In genomic region chr13:28356506-28357064, GRCh38 we compare ENCODE assay signal across 17 cellular contexts.
DNase-seq lines count a peak whose midpoint lies in the region; ATAC-seq and TF ChIP-seq lines count a peak whose summit lies in the region.
"Had no signal": no experiment of that assay in that cellular context is flagged by ENCODE, and none has a peak within 500 bp of the region (broad histone marks: within the 10 kb centered on the region; RNA-seq: fewer than 3 reads in every experiment).

No MANE protein-coding gene starts in this region.

- H3K4me1 ChIP-seq in DND-41 (ENCODE audit: insufficient read depth, low read length): peaks cover 16% of the 10 kb centered on the region
- H3K4me1 ChIP-seq in HUES6 (ENCODE audit: control insufficient read depth, insufficient read depth, low read length): peaks cover 32% of the 10 kb centered on the region

- H3K9me3 ChIP-seq in DND-41 (ENCODE audit: insufficient read depth, low read length, severe bottlenecking): no peaks in the 10 kb centered on the region
- H3K9me3 ChIP-seq in HUES6 (ENCODE audit: control insufficient read depth, insufficient read depth, low read depth, low read length): no peaks in the 10 kb centered on the region
- H3K9me3 ChIP-seq: sigmoid colon, stomach had no signal

- H3K9ac ChIP-seq in DND-41 (ENCODE audit: low read depth, low read length): no peak overlapping the region
- no peak overlapping the region for H3K9ac ChIP-seq in HUES6 (ENCODE audit: low read length)

- no peaks in the 10 kb centered on the region for H3K79me2 ChIP-seq in DND-41 (ENCODE audit: insufficient read depth, low read length)

- H3K27me3 Mint-ChIP-seq in activated naive CD8-positive, alpha-beta T cell treated with anti-CD3 and anti-CD28 coated beads, Interleukin-2, amount 10 ng/mL, durations not matched to agents 7 days and 5 days: no peaks in the 10 kb centered on the region
- H3K27me3 Mint-ChIP-seq in mesothelial cell of epicardium (ENCODE audit: low read depth): no peaks in the 10 kb centered on the region
- H3K27me3 Mint-ChIP-seq: activated naive CD4-positive, alpha-beta T cell treated with anti-CD3 and anti-CD28 coated beads, Interleukin-2, amount 50 U/mL, for 24 hours; naive thymus-derived CD8-positive, alpha-beta T cell had no signal

- H2AFZ ChIP-seq in DND-41 (ENCODE audit: low read depth, low read length): peak overlapping the region; percentile 69; the same call in 1 of the 2 replicates

- no peaks in the 10 kb centered on the region for H4K20me1 ChIP-seq in DND-41 (ENCODE audit: insufficient read depth, low read length)

- no peaks in the 10 kb centered on the region for H3K36me3 ChIP-seq in DND-41 (ENCODE audit: insufficient read depth, low read length)
- H3K36me3 ChIP-seq in HUES6 (ENCODE audit: control insufficient read depth, insufficient read depth, low read length): no peaks in the 10 kb centered on the region
- H3K36me3 ChIP-seq: sigmoid colon, stomach had no signal

- peak overlapping the region; percentile 93 for H3K27ac Mint-ChIP-seq in activated naive CD8-positive, alpha-beta T cell treated with anti-CD3 and anti-CD28 coated beads, Interleukin-2, amount 10 ng/mL, durations not matched to agents 7 days and 5 days
- peak overlapping the region; percentile 96 for H3K27ac Mint-ChIP-seq in mesothelial cell of epicardium

- CTCF ChIA-PET in GM10248 (lab: Yijun Ruan, JAX): no interaction called here

- H3K4me3 ChIP-seq in DND-41 (ENCODE audit: low read depth in 1 of 2, low read length in 2 of 2) (no peak overlapping the region), HUES6 (ENCODE audit: low read depth, low read length) (no peak overlapping the region)
- H3K4me3 ChIP-seq: sigmoid colon, stomach had no signal

- POLR2A ChIA-PET in activated naive CD8-positive, alpha-beta T cell treated with anti-CD3 and anti-CD28 coated beads, Interleukin-2, amount 10 ng/mL, durations not matched to agents 7 days and 5 days (lab: Charles Lee): interaction anchor here (1.4 kb wide), 1 partner anchor 303 kb away, joined by 3 read pairs; no protein-coding TSS in a partner anchor
- POLR2A ChIA-PET in GM10248 (lab: Yijun Ruan, JAX): no interaction called here

- peaks cover 46% of the 10 kb centered on the region for H3K4me1 Mint-ChIP-seq in activated naive CD8-positive, alpha-beta T cell treated with anti-CD3 and anti-CD28 coated beads, Interleukin-2, amount 10 ng/mL, durations not matched to agents 7 days and 5 days
- peaks cover 24% of the 10 kb centered on the region for H3K4me1 Mint-ChIP-seq in mesothelial cell of epicardium

- H3K4me3 Mint-ChIP-seq in activated naive CD8-positive, alpha-beta T cell treated with anti-CD3 and anti-CD28 coated beads, Interleukin-2, amount 10 ng/mL, durations not matched to agents 7 days and 5 days: peak overlapping the region; percentile 81
- no peak overlapping the region for H3K4me3 Mint-ChIP-seq in mesothelial cell of epicardium
- H3K4me3 Mint-ChIP-seq: activated naive CD4-positive, alpha-beta T cell treated with anti-CD3 and anti-CD28 coated beads, Interleukin-2, amount 50 U/mL, for 24 hours had no signal

- no peak for ATAC-seq in DND-41 (ENCODE audit: insufficient read depth, low read depth)
- ATAC-seq in activated naive CD8-positive, alpha-beta T cell treated with anti-CD3 and anti-CD28 coated beads, Interleukin-2, amount 10 ng/mL, durations not matched to agents 7 days and 5 days (ENCODE audit: low read depth): no peak
- no peak for ATAC-seq in HG03342 (IDR thresholded peaks at IDR 0.05; ENCODE audit: unreplicated experiment)

- H3K9me3 Mint-ChIP-seq in activated naive CD8-positive, alpha-beta T cell treated with anti-CD3 and anti-CD28 coated beads, Interleukin-2, amount 10 ng/mL, durations not matched to agents 7 days and 5 days: peaks cover 13% of the 10 kb centered on the region
- H3K9me3 Mint-ChIP-seq in mesothelial cell of epicardium: peaks cover 10% of the 10 kb centered on the region
- H3K9me3 Mint-ChIP-seq: activated naive CD4-positive, alpha-beta T cell treated with anti-CD3 and anti-CD28 coated beads, Interleukin-2, amount 50 U/mL, for 24 hours had no signal

- no peaks in the 10 kb centered on the region for H3K27me3 ChIP-seq in DND-41 (ENCODE audit: insufficient read depth, low read length, poor library complexity)
- H3K27me3 ChIP-seq in HUES6 (ENCODE audit: control insufficient read depth, insufficient read depth, low read length): no peaks in the 10 kb centered on the region
- H3K27me3 ChIP-seq: sigmoid colon had no signal

- TF ChIP-seq CTCF in DND-41 (IDR thresholded peaks at IDR 0.05; ENCODE audit: borderline replicate concordance, extremely low read depth, low read length, poor library complexity, severe bottlenecking) (no peak), mesothelial cell of epicardium (IDR thresholded peaks at IDR 0.05; ENCODE audit: unreplicated experiment) (no peak), GM10248 (IDR thresholded peaks at IDR 0.05; ENCODE audit: control extremely low read depth, extremely low read depth, low read depth, missing control alignments) (no peak)

- no peak for DNase-seq in DND-41
- DNase-seq in activated naive CD8-positive, alpha-beta T cell treated with anti-CD3 and anti-CD28 coated beads, Interleukin-2, amount 10 ng/mL, durations not matched to agents 7 days and 5 days: no peak
- no peak for DNase-seq in mesothelial cell of epicardium (ENCODE audit: low spot score in 2 of 2, unreplicated experiment in 2 of 2)
- no peak for DNase-seq in dedifferentiated amniotic fluid mesenchymal stem cell (ENCODE audit: extremely low spot score)
- DNase-seq in GM10248 (ENCODE audit: extremely low spot score): no peak
- DNase-seq: central memory CD4-positive, alpha-beta T cell; head of caudate nucleus; Karpas-422; left cardiac atrium; NCI-H187 treated with DMSO at 0.1 percent for 48 hours; NCI-H524; sigmoid colon; stomach had no signal

- H3K36me3 Mint-ChIP-seq in activated naive CD8-positive, alpha-beta T cell treated with anti-CD3 and anti-CD28 coated beads, Interleukin-2, amount 10 ng/mL, durations not matched to agents 7 days and 5 days: peaks cover 30% of the 10 kb centered on the region
- H3K36me3 Mint-ChIP-seq in mesothelial cell of epicardium: no peaks in the 10 kb centered on the region
- H3K36me3 Mint-ChIP-seq: activated naive CD4-positive, alpha-beta T cell treated with anti-CD3 and anti-CD28 coated beads, Interleukin-2, amount 50 U/mL, for 24 hours; naive thymus-derived CD8-positive, alpha-beta T cell had no signal

- H3K4me2 ChIP-seq in DND-41 (ENCODE audit: insufficient read depth, low read length): no peak overlapping the region

- H3K27ac ChIP-seq in DND-41 (ENCODE audit: low read length) (peak overlapping the region; percentile 45; the same call in 1 of the 2 replicates), HUES6 (ENCODE audit: low read depth, low read length) (peak overlapping the region; percentile 28; the same call in 1 of the 2 replicates)
- H3K27ac ChIP-seq: sigmoid colon, stomach had no signal
